Comparison of ENCODE assay signal across 8 cellular contexts in the genomic region with DNA sequence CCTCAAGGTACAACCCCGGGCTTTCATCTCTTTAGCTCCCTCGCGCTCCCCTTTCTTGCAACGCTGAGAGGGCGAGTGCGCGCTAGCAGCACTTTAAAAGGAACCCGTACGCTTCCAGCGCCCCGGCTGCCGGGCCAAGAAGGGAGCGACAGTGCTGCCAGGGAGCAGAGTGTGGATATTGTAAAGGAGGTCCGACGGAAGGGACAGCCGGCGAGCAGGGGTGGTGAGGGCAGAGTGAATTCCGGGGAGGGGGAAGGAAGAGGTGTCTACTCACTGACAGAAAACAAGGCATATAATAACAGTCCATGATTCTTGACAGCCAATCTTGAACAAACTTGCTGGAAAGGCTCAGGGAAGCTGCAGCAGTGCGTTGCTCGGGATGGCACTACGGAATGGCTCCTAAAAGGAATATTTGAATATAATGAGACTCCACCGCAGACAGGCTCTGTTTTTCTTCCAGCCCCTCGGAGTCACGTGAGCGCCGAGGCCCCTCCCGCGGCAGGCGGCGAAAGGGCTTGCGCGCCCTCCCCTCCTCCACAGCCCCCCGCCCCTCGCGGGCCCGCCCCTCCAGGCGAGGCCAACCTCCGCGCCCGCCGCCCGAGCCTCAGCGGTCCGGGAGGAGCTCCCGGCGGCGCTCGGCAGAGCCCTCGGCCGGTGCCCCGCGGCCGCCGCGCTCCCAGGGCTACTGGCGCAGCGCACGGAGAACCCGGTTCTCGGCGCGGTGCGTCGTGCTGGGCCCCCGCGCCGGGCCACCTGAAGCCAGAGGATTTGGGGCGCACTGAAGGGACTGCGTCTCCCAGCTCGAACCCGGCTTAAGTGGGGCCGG. TPM values are rescaled to one million over a fixed set of nuclear protein-coding genes. Genes with fewer than 3 reads are reported as not detected.
DNase-seq lines count a peak whose midpoint lies in the region; ATAC-seq and TF ChIP-seq lines count a peak whose summit lies in the region.

No MANE protein-coding gene starts in this region.

- H3F3A ChIP-seq in DOHH2 (ENCODE audit: control insufficient read depth, insufficient read depth), result no peaks in the 10 kb centered on the region

- H3K4me3 ChIP-seq in DOHH2 (ENCODE audit: low read length), result peak overlapping the region; percentile 37
- peak overlapping the region; percentile 72 to 79 for H3K4me3 ChIP-seq in muscle layer of colon (ENCODE audit: low read depth in 1 of 2, low read length in 2 of 2)
- peak overlapping the region; percentile 54 to 71 (median 57) for H3K4me3 ChIP-seq in transverse colon

- H3K27me3 Mint-ChIP-seq in activated CD4-positive, alpha-beta memory T cell treated with anti-CD3 and anti-CD28 coated beads for 36 hours, result peaks cover 53% of the 10 kb centered on the region

- no peak overlapping the region for H3K27ac ChIP-seq in DOHH2 (ENCODE audit: low read depth, low read length)
- H3K27ac ChIP-seq in muscle layer of colon (ENCODE audit: low read depth, low read length), result peak overlapping the region; percentile 88
- peak overlapping the region; percentile 80 to 89 (median 83) for H3K27ac ChIP-seq in transverse colon

- intact Hi-C loops in activated CD4-positive, alpha-beta memory T cell treated with anti-CD3 and anti-CD28 coated beads for 36 hours (cut with micrococcal nuclease), result loop anchor here (10.0 kb wide), 2 partner anchors 222 to 402 kb away; no protein-coding TSS in a partner anchor
- intact Hi-C loops in transverse colon (cut with DNase I; ENCODE audit: low total_unique reads), result loop anchor here (10.0 kb wide), 1 partner anchor 222 kb away; no protein-coding TSS in a partner anchor

- DNase-seq in KG1 (lab: John Stamatoyannopoulos, UW) (peak; percentile 19), fibroblast of peridontal ligament (ENCODE audit: extremely low read depth) (peak; percentile 82), transverse colon (peak; percentile 78), NCI-H2107 (lab: John Stamatoyannopoulos, UW) (no peak)
- DNase-seq in activated CD4-positive, alpha-beta memory T cell treated with anti-CD3 and anti-CD28 coated beads for 36 hours, result peak; percentile 52

- H3K79me2 ChIP-seq in DOHH2 (ENCODE audit: control insufficient read depth, low read length), result no peaks in the 10 kb centered on the region

- no peak overlapping the region for H3K27ac Mint-ChIP-seq in activated CD4-positive, alpha-beta memory T cell treated with anti-CD3 and anti-CD28 coated beads for 36 hours

- CTCF ChIA-PET in activated CD4-positive, alpha-beta memory T cell treated with anti-CD3 and anti-CD28 coated beads for 36 hours (lab: Charles Lee), result no interaction called here

- TF ChIP-seq CTCF in DOHH2 (IDR thresholded peaks at IDR 0.05; ENCODE audit: low read depth, low read length, poor library complexity, severe bottlenecking) (no peak), transverse colon (IDR thresholded peaks at IDR 0.05) (no peak)

- H3K27me3 ChIP-seq in DOHH2 (ENCODE audit: control insufficient read depth, low read length), result peaks cover 23% of the 10 kb centered on the region
- H3K27me3 ChIP-seq in muscle layer of colon (ENCODE audit: control insufficient read depth in 1 of 2, insufficient read depth in 2 of 2, low read length in 2 of 2), result peaks cover 20 to 31% of the 10 kb centered on the region in 2 donors
- peaks cover 42% of the 10 kb centered on the region for H3K27me3 ChIP-seq in transverse colon

- H3K4me2 ChIP-seq in DOHH2 (ENCODE audit: low read length), result peak overlapping the region; percentile 53

- H3K4me1 ChIP-seq in DOHH2 (ENCODE audit: control insufficient read depth, low read length) (peaks cover 9% of the 10 kb centered on the region; the same call in 1 of the 2 replicates), muscle layer of colon (ENCODE audit: insufficient read depth, low read length) (peaks cover 14% of the 10 kb centered on the region), transverse colon (peaks cover 4 to 43% (median 34%) of the 10 kb centered on the region in 4 donors)

- peak; percentile 61 for TF ChIP-seq POLR2A in transverse colon (IDR thresholded peaks at IDR 0.05)

- no peak for ATAC-seq in GM19395 (IDR thresholded peaks at IDR 0.05; ENCODE audit: unreplicated experiment)

- 3% methylated on average over 49 of the region's 72 CpGs; no CpG with 5 or more reads in 1 of the 2 donors for WGBS in transverse colon (ENCODE audit: low coverage in 1 of 2), 2 donors

- H3K9ac ChIP-seq in muscle layer of colon (ENCODE audit: low read length), result peak overlapping the region; percentile 11

- in situ Hi-C loops in transverse colon (cut with MboI; ENCODE audit: low pct_ligation_motif_present in 1 of 4, low pct_unique_long_range_greater_than_20kb in 1 of 4, low sequenced_read_pairs in 3 of 4), result loop anchor here in 1 of 4 donors (25.0 kb wide), 1 partner anchor 384 kb away; no protein-coding TSS in a partner anchor

- H3K9me3 ChIP-seq in DOHH2 (ENCODE audit: control insufficient read depth, insufficient read depth, low read length) (no peaks in the 10 kb centered on the region), muscle layer of colon (ENCODE audit: low read length) (no peaks in the 10 kb centered on the region), transverse colon (no peaks in the 10 kb centered on the region)

- TF ChIP-seq EP300 in transverse colon (IDR thresholded peaks at IDR 0.05; ENCODE audit: low read depth), result no peak

- no peaks in the 10 kb centered on the region for H3K36me3 ChIP-seq in DOHH2 (ENCODE audit: control insufficient read depth, low read length)
- H3K36me3 ChIP-seq in muscle layer of colon (ENCODE audit: insufficient read depth, low read length), result peaks cover 11% of the 10 kb centered on the region
- no peaks in the 10 kb centered on the region for H3K36me3 ChIP-seq in transverse colon

- POLR2A ChIA-PET in activated CD4-positive, alpha-beta memory T cell treated with anti-CD3 and anti-CD28 coated beads for 36 hours (lab: Charles Lee), result no interaction called here

- no peaks in the 10 kb centered on the region for H3K9me3 Mint-ChIP-seq in activated CD4-positive, alpha-beta memory T cell treated with anti-CD3 and anti-CD28 coated beads for 36 hours

- H3K9me2 ChIP-seq in DOHH2 (replicated peaks; ENCODE audit: control insufficient read depth, low read length), result no peaks in the 10 kb centered on the region

- H4K20me1 ChIP-seq in DOHH2 (ENCODE audit: control insufficient read depth, insufficient read depth, low read depth, low read length), result no peaks in the 10 kb centered on the region

- H3K4me1 Mint-ChIP-seq in activated CD4-positive, alpha-beta memory T cell treated with anti-CD3 and anti-CD28 coated beads for 36 hours (ENCODE audit: low read depth), result peaks cover 30% of the 10 kb centered on the region

- no peaks in the 10 kb centered on the region for H3K36me3 Mint-ChIP-seq in activated CD4-positive, alpha-beta memory T cell treated with anti-CD3 and anti-CD28 coated beads for 36 hours

- H3K4me3 Mint-ChIP-seq in activated CD4-positive, alpha-beta memory T cell treated with anti-CD3 and anti-CD28 coated beads for 36 hours, result peak overlapping the region; percentile 73

RNA-seq across cellular contexts. Expression of gene BMP4, which starts 3.4 kb away (rescaled TPM):
- total RNA-seq in activated CD4-positive, alpha-beta memory T cell treated with anti-CD3 and anti-CD28 coated beads for 36 hours, result under 1 TPM in 1 of 2 experiments, not detected in 1; 0.34 TPM
- total RNA-seq in transverse colon, result 10 to 100 TPM in 3 of 4 donors, 1 to 10 TPM in 1; 7.2 to 56.5 (median 12.4) TPM

Comparison
In these comparisons a context has a peak if more than half of its experiments do, and no peak if none do; other contexts are left out.
1. RNA of gene BMP4, which starts 3.4 kb away (total RNA-seq): 7.2 to 56.5 TPM in transverse colon; 0.34 TPM in activated CD4-positive, alpha-beta memory T cell treated with anti-CD3 and anti-CD28 coated beads for 36 hours; every median in the first group is over 4 times any median in the second.
2. Peak in every context shown above with its lines, with median percentiles within 50 percentile points of each other: H3K4me3 ChIP-seq.